1 cellular context compared by ENCODE assay signal in genomic region chr10:46019170-46019528, GRCh38.
TF ChIP-seq lines count a peak whose summit lies in the region.

No MANE protein-coding gene starts in this region.

TF ChIP-seq in HepG2, 621 proteins besides CTCF, POLR2A, EP300 and RAD21:
- no peak for TF ChIP-seq RXRB (CRISPR knock-in tag; IDR thresholded peaks at IDR 0.05; ENCODE audit: borderline replicate concordance)
- TF ChIP-seq KLF6 (CRISPR knock-in tag; IDR thresholded peaks at IDR 0.05), result no peak
- no peak for TF ChIP-seq KAT8 (CRISPR knock-in tag; IDR thresholded peaks at IDR 0.05)
- TF ChIP-seq MBD4 (IDR thresholded peaks at IDR 0.05; ENCODE audit: borderline replicate concordance, low read length), result peak; percentile 26; the same call in 1 of the 2 replicates
- no peak for TF ChIP-seq TCF7L2 (IDR thresholded peaks at IDR 0.05; ENCODE audit: low read depth, low read length)
- TF ChIP-seq, protein P1, sequence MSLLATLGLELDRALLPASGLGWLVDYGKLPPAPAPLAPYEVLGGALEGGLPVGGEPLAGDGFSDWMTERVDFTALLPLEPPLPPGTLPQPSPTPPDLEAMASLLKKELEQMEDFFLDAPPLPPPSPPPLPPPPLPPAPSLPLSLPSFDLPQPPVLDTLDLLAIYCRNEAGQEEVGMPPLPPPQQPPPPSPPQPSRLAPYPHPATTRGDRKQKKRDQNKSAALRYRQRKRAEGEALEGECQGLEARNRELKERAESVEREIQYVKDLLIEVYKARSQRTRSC (CRISPR knock-in tag; IDR thresholded peaks at IDR 0.05; ENCODE audit: low read depth), result no peak
- no peak for TF ChIP-seq JUNB (CRISPR knock-in tag; IDR thresholded peaks at IDR 0.05; ENCODE audit: borderline replicate concordance)
- TF ChIP-seq NCOA5 (CRISPR knock-in tag; IDR thresholded peaks at IDR 0.05), result no peak
- no peak for TF ChIP-seq ZNF567 (CRISPR knock-in tag; IDR thresholded peaks at IDR 0.05; ENCODE audit: borderline replicate concordance)
- TF ChIP-seq ZNF776 (CRISPR knock-in tag; IDR thresholded peaks at IDR 0.05), result no peak
- TF ChIP-seq, protein P2, sequence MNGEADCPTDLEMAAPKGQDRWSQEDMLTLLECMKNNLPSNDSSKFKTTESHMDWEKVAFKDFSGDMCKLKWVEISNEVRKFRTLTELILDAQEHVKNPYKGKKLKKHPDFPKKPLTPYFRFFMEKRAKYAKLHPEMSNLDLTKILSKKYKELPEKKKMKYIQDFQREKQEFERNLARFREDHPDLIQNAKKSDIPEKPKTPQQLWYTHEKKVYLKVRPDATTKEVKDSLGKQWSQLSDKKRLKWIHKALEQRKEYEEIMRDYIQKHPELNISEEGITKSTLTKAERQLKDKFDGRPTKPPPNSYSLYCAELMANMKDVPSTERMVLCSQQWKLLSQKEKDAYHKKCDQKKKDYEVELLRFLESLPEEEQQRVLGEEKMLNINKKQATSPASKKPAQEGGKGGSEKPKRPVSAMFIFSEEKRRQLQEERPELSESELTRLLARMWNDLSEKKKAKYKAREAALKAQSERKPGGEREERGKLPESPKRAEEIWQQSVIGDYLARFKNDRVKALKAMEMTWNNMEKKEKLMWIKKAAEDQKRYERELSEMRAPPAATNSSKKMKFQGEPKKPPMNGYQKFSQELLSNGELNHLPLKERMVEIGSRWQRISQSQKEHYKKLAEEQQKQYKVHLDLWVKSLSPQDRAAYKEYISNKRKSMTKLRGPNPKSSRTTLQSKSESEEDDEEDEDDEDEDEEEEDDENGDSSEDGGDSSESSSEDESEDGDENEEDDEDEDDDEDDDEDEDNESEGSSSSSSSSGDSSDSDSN (CRISPR knock-in tag; IDR thresholded peaks at IDR 0.05), result 0 out of 2 replicates have a peak, but pooled peaks have one; percentile 10
- peak; percentile 81 for TF ChIP-seq RBM22 (optimal IDR thresholded peaks at IDR 0.05; ENCODE audit: low read length)
- no peak for TF ChIP-seq TOE1 (CRISPR knock-in tag; IDR thresholded peaks at IDR 0.05)
- TF ChIP-seq MAX (IDR thresholded peaks at IDR 0.05), result peak; percentile 11; the same call in 1 of the 2 replicates
- TF ChIP-seq JARID2 (CRISPR knock-in tag; IDR thresholded peaks at IDR 0.05; ENCODE audit: insufficient replicate concordance), result no peak
- TF ChIP-seq STAT5B (CRISPR knock-in tag; IDR thresholded peaks at IDR 0.05), result no peak
